In the genomic region with DNA sequence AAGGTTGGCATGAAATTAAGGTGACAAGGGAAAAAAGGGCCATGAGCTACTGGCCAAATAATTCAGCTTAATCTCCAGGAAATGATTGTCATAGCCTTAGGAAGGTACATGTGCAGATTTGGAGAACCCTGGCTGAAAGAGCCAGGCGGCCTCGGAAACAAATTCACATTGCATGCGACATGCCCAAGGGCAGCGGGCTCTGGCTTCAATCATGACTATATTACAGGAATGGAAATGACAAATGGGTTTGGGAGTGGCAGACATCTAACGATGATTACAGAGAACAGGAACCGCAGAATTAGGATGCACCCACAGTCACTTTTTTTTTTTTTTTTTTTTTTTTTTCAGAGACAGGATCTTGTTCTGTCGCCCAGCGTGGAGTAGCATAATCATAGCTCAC, we compare ENCODE assay signal across 22 cellular contexts.
DNase-seq lines count a peak whose midpoint lies in the region; ATAC-seq, FAIRE-seq and TF ChIP-seq lines count a peak whose summit lies in the region.
"Had no signal": no experiment of that assay in that cellular context is flagged by ENCODE, and none has a peak within 500 bp of the region (broad histone marks: within the 10 kb centered on the region; RNA-seq: fewer than 3 reads in every experiment).

No MANE protein-coding gene starts in this region.

- FAIRE-seq in keratinocyte (lab: Jason Lieb, UNC) = peak; percentile 20
- FAIRE-seq: D721Med, GM12892 had no signal

- H3K27ac ChIP-seq in keratinocyte (ENCODE audit: control insufficient read depth, insufficient read depth, low read length) = no peak overlapping the region
- H3K27ac ChIP-seq in left lung = no peak overlapping the region
- H3K27ac ChIP-seq: HL-60 had no signal

- no peaks in the 10 kb centered on the region for H3K36me3 Mint-ChIP-seq in WTC11
- H3K36me3 Mint-ChIP-seq: CD4-positive, alpha-beta memory T cell had no signal

- CTCF ChIA-PET in WTC11 (lab: Charles Lee) = interaction anchor here (0.8 kb wide), 1 partner anchor 114 kb away, joined by 3 read pairs; no protein-coding TSS in a partner anchor

- peaks cover 17% of the 10 kb centered on the region for H3K4me1 ChIP-seq in keratinocyte (ENCODE audit: control insufficient read depth, extremely low read depth, insufficient read depth, low read length)
- H3K4me1 ChIP-seq in left lung = peaks cover 0 to 5% of the 10 kb centered on the region in 2 donors

- H3K9me1 ChIP-seq in keratinocyte (ENCODE audit: control insufficient read depth, extremely low read depth, insufficient read depth, low read length) = no peaks in the 10 kb centered on the region

- H3K4me3 ChIP-seq in keratinocyte (ENCODE audit: control insufficient read depth in 2 of 3, extremely low read depth in 1 of 3, insufficient read depth in 2 of 3, low read depth in 1 of 3, low read length in 3 of 3) (no peak overlapping the region), left lung (no peak overlapping the region)

- H3K9me3 Mint-ChIP-seq in WTC11 = no peaks in the 10 kb centered on the region
- H3K9me3 Mint-ChIP-seq: CD4-positive, alpha-beta memory T cell had no signal

- no peak overlapping the region for H3K9ac ChIP-seq in keratinocyte (ENCODE audit: control insufficient read depth, extremely low read depth, insufficient read depth, low read length)

- peak overlapping the region; percentile 56; the same call in 1 of the 2 replicates for H3K27ac Mint-ChIP-seq in WTC11
- H3K27ac Mint-ChIP-seq: B cell; CD4-positive, alpha-beta memory T cell had no signal

- dilution Hi-C loops in keratinocyte (cut with MboI; ENCODE audit: extremely low pct_ligation_motif_present, low sequenced_read_pairs) = no loop called here

- H3K9me3 ChIP-seq in keratinocyte (ENCODE audit: control insufficient read depth, low read depth, low read length) (no peaks in the 10 kb centered on the region), left lung (no peaks in the 10 kb centered on the region)

- no peaks in the 10 kb centered on the region for H3K27me3 ChIP-seq in keratinocyte (ENCODE audit: control insufficient read depth, extremely low read depth, insufficient read depth, low read length)
- no peaks in the 10 kb centered on the region for H3K27me3 ChIP-seq in left lung

- H3K4me3 Mint-ChIP-seq in WTC11 = no peak overlapping the region
- H3K4me3 Mint-ChIP-seq: B cell; CD4-positive, alpha-beta memory T cell had no signal

- no peaks in the 10 kb centered on the region for H4K20me1 ChIP-seq in keratinocyte (ENCODE audit: control insufficient read depth, extremely low read depth, insufficient read depth, low read length)

- DNase-seq in NCI-H69 (lab: John Stamatoyannopoulos, UW) = peak; percentile 44
- DNase-seq in WTC11 (ENCODE audit: low spot score) = no peak
- no peak for DNase-seq in keratinocyte (ENCODE audit: low read depth, low spot score)
- DNase-seq in NCI-H1092 (lab: John Stamatoyannopoulos, UW) = no peak
- DNase-seq in stimulated activated CD4-positive, alpha-beta T cell treated with anti-CD3 and anti-CD28 coated beads, Interleukin-4, amount 100 ng/mL, for 4 hours = no peak
- DNase-seq in left lung = no peak
- DNase-seq: CD4-positive, alpha-beta memory T cell; DMS79 treated with DMSO at 0.1 percent for 48 hours; GDM1; KBM-7; NCI-H1092 treated with DMSO at 0.1 percent for 48 hours; NCI-H1694; NCI-H2107; NCI-H226; SHP77 had no signal

- no peaks in the 10 kb centered on the region for H3K79me2 ChIP-seq in keratinocyte (ENCODE audit: control insufficient read depth, insufficient read depth, low read length)

- POLR2A ChIA-PET in WTC11 (lab: Charles Lee) = interaction anchor here (0.7 kb wide), 1 partner anchor 27 kb away, joined by 8 read pairs; no protein-coding TSS in a partner anchor

- H3K4me1 Mint-ChIP-seq in WTC11 = peaks cover 55% of the 10 kb centered on the region
- H3K4me1 Mint-ChIP-seq: B cell; CD4-positive, alpha-beta memory T cell had no signal

- peak overlapping the region; percentile 48 for H3K4me2 ChIP-seq in keratinocyte (ENCODE audit: control insufficient read depth, extremely low read depth, insufficient read depth, low read depth, low read length)

- H3K36me3 ChIP-seq in keratinocyte (ENCODE audit: control insufficient read depth in 2 of 2, extremely low read depth in 1 of 2, insufficient read depth in 2 of 2, low read length in 2 of 2) (no peaks in the 10 kb centered on the region), left lung (no peaks in the 10 kb centered on the region)

- no peaks in the 10 kb centered on the region for H3K27me3 Mint-ChIP-seq in WTC11 (ENCODE audit: low read depth)

- intact Hi-C loops in left lung (cut with DNase I) = no loop called here

- ATAC-seq in WTC11 = no peak
- ATAC-seq in left lung = no peak
- ATAC-seq in HG03025 (IDR thresholded peaks at IDR 0.05; ENCODE audit: low FRiP score, unreplicated experiment) = no peak
- ATAC-seq: HCT116, Panc1 had no signal

- TF ChIP-seq CTCF in WTC11 (IDR thresholded peaks at IDR 0.05) = no peak
- no peak for TF ChIP-seq CTCF in keratinocyte (optimal IDR thresholded peaks at IDR 0.05 in 1 of 3, IDR thresholded peaks at IDR 0.05 in 1 of 3, conservative IDR thresholded peaks at IDR 0.05 in 1 of 3; ENCODE audit: extremely low read depth in 1 of 3, insufficient read depth in 2 of 3, low read length in 3 of 3)
- TF ChIP-seq CTCF in left lung (IDR thresholded peaks at IDR 0.05) = no peak

- peak overlapping the region; percentile 20 for H2AFZ ChIP-seq in keratinocyte (ENCODE audit: control insufficient read depth, low read length)

TF ChIP-seq in WTC11, 78 proteins besides CTCF, POLR2A, EP300 and RAD21 (continues in another document):
- no peak for TF ChIP-seq ZMAT4 (CRISPR knock-in tag; IDR thresholded peaks at IDR 0.05)
- TF ChIP-seq, protein P1, sequence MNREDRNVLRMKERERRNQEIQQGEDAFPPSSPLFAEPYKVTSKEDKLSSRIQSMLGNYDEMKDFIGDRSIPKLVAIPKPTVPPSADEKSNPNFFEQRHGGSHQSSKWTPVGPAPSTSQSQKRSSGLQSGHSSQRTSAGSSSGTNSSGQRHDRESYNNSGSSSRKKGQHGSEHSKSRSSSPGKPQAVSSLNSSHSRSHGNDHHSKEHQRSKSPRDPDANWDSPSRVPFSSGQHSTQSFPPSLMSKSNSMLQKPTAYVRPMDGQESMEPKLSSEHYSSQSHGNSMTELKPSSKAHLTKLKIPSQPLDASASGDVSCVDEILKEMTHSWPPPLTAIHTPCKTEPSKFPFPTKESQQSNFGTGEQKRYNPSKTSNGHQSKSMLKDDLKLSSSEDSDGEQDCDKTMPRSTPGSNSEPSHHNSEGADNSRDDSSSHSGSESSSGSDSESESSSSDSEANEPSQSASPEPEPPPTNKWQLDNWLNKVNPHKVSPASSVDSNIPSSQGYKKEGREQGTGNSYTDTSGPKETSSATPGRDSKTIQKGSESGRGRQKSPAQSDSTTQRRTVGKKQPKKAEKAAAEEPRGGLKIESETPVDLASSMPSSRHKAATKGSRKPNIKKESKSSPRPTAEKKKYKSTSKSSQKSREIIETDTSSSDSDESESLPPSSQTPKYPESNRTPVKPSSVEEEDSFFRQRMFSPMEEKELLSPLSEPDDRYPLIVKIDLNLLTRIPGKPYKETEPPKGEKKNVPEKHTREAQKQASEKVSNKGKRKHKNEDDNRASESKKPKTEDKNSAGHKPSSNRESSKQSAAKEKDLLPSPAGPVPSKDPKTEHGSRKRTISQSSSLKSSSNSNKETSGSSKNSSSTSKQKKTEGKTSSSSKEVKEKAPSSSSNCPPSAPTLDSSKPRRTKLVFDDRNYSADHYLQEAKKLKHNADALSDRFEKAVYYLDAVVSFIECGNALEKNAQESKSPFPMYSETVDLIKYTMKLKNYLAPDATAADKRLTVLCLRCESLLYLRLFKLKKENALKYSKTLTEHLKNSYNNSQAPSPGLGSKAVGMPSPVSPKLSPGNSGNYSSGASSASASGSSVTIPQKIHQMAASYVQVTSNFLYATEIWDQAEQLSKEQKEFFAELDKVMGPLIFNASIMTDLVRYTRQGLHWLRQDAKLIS (CRISPR knock-in tag; IDR thresholded peaks at IDR 0.05; ENCODE audit: borderline replicate concordance) = no peak
- no peak for TF ChIP-seq JAZF1 (CRISPR knock-in tag; IDR thresholded peaks at IDR 0.05)
- TF ChIP-seq ZNF232 (CRISPR knock-in tag; IDR thresholded peaks at IDR 0.05) = no peak
- no peak for TF ChIP-seq NFE2L1 (CRISPR knock-in tag; IDR thresholded peaks at IDR 0.05)
- TF ChIP-seq CREB1 (CRISPR knock-in tag; IDR thresholded peaks at IDR 0.05) = no peak
- TF ChIP-seq E2F5 (CRISPR knock-in tag; IDR thresholded peaks at IDR 0.05) = no peak
- no peak for TF ChIP-seq OVOL2 (CRISPR knock-in tag; IDR thresholded peaks at IDR 0.05; ENCODE audit: borderline replicate concordance)
- TF ChIP-seq ZSCAN18 (CRISPR knock-in tag; IDR thresholded peaks at IDR 0.05) = no peak
- TF ChIP-seq USF1 (CRISPR knock-in tag; IDR thresholded peaks at IDR 0.05) = no peak
- TF ChIP-seq TP53 (CRISPR knock-in tag; IDR thresholded peaks at IDR 0.05) = no peak
